Comparison of ENCODE assay signal across 18 cellular contexts in genomic region chr12:42990387-42990786, GRCh38.
DNase-seq lines count a peak whose midpoint lies in the region; ATAC-seq and TF ChIP-seq lines count a peak whose summit lies in the region.
"Had no signal": no experiment of that assay in that cellular context is flagged by ENCODE, and none has a peak within 500 bp of the region (broad histone marks: within the 10 kb centered on the region; RNA-seq: fewer than 3 reads in every experiment).

No MANE protein-coding gene starts in this region.

- H2BK120ac ChIP-seq in mesendoderm (ENCODE audit: low read depth, low read length) = no peak overlapping the region

- DNase-seq in NCI-H82 (lab: John Stamatoyannopoulos, UW) (peak; percentile 57), NCI-H82 treated with DMSO at 0.1 percent for 48 hours (lab: John Stamatoyannopoulos, UW; ENCODE audit: unreplicated experiment) (no peak), foreskin keratinocyte (peak in 1 of 2 donors; percentile 60), mesendoderm (peak; percentile 51), DMS 273 treated with DMSO at 0.1 percent for 48 hours (lab: John Stamatoyannopoulos, UW) (no peak), cardiac septum (ENCODE audit: low spot score) (no peak)
- DNase-seq: Caco-2; CD4-positive, CD25-positive, alpha-beta regulatory T cell; CD8-positive, alpha-beta T cell; DMS53; DMS79 treated with DMSO at 0.1 percent for 48 hours; GF-D8; H9 had no signal

- H2BK5ac ChIP-seq in mesendoderm (ENCODE audit: low read length) = no peak overlapping the region

- no peak for TF ChIP-seq CTCF in foreskin keratinocyte (conservative IDR thresholded peaks at IDR 0.05)

- H3K56ac ChIP-seq in mesendoderm (ENCODE audit: low read length) = no peak overlapping the region

- H3K4me3 ChIP-seq in mesendoderm (ENCODE audit: low read length) = no peak overlapping the region
- H3K4me3 ChIP-seq: BLaER1, GM23338 had no signal

- H3K79me1 ChIP-seq in mesendoderm (ENCODE audit: low read length) = no peaks in the 10 kb centered on the region

- peaks cover 6% of the 10 kb centered on the region for H3K4me1 ChIP-seq in foreskin keratinocyte
- peaks cover 7% of the 10 kb centered on the region for H3K4me1 ChIP-seq in mesendoderm (ENCODE audit: control insufficient read depth, low read depth, low read length)
- H3K4me1 ChIP-seq: BLaER1 had no signal

- H3K79me2 ChIP-seq in mesendoderm (ENCODE audit: control insufficient read depth, insufficient read depth, low read length) = no peaks in the 10 kb centered on the region

- peak overlapping the region; percentile 3 for H2AK5ac ChIP-seq in mesendoderm (ENCODE audit: low read length)

- no peak overlapping the region for H4K5ac ChIP-seq in mesendoderm (ENCODE audit: low read length)

- no peak overlapping the region for H3K4me2 ChIP-seq in mesendoderm (ENCODE audit: low read length)
- H3K4me2 ChIP-seq: BLaER1, GM23338 had no signal

- no peaks in the 10 kb centered on the region for H3K36me3 ChIP-seq in mesendoderm (ENCODE audit: control insufficient read depth, insufficient read depth, low read length)
- H3K36me3 ChIP-seq: BLaER1 had no signal

- no peak overlapping the region for H3K18ac ChIP-seq in mesendoderm (ENCODE audit: low read length)

- no peak overlapping the region for H2BK15ac ChIP-seq in mesendoderm (replicated peaks; ENCODE audit: low read depth)

- no peak overlapping the region for H3K4ac ChIP-seq in mesendoderm (ENCODE audit: low read depth, low read length)

- intact Hi-C loops in cardiac septum (cut with DNase I) = no loop called here

- peak; percentile 79 for ATAC-seq in foreskin keratinocyte
- ATAC-seq: CD8-positive, alpha-beta T cell; GM23338; HCT116 had no signal

- H4K8ac ChIP-seq in mesendoderm (ENCODE audit: low read depth, low read length) = no peak overlapping the region

- no peaks in the 10 kb centered on the region for H3K27me3 ChIP-seq in foreskin keratinocyte
- no peaks in the 10 kb centered on the region for H3K27me3 ChIP-seq in mesendoderm (ENCODE audit: insufficient read depth, low read length, poor library complexity)
- H3K27me3 ChIP-seq: BLaER1 had no signal

- H3K27ac ChIP-seq in foreskin keratinocyte = no peak overlapping the region
- no peak overlapping the region for H3K27ac ChIP-seq in mesendoderm (ENCODE audit: low read depth, low read length)
- H3K27ac ChIP-seq: 22Rv1, BLaER1, C4-2B had no signal

- no peak overlapping the region for H3K23ac ChIP-seq in mesendoderm (ENCODE audit: low read length)

- no peak overlapping the region for H3K9ac ChIP-seq in mesendoderm (ENCODE audit: low read length)
- H3K9ac ChIP-seq: BLaER1 had no signal

Comparison
In these comparisons a context has a peak if more than half of its experiments do, and no peak if none do; other contexts are left out.
1. DNase-seq: peak in NCI-H82 (single experiment) and mesendoderm (single experiment); none in NCI-H82 treated with DMSO at 0.1 percent for 48 hours (single experiment), DMS 273 treated with DMSO at 0.1 percent for 48 hours (single experiment) and cardiac septum (single experiment).